In the genomic region with DNA sequence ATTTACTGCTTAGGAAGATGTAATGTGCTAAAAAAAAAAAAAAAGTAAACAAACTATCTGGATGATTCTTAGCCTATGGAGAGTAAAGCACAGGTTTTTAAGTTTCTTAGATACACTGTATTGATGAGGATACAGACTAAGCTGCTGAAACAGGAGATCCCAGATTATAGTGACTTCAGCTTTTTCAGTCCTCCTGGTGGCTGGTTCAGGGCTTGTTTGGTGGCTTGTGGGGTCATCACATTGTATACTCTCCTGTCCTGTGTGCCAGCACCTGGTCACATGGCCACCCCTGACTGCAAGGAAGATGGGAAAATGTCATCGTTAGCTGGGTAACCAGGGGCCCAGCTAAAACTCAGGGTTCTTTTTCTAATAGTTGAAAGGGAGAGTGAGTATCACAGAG, we compare ENCODE assay signal across 25 cellular contexts. TPM values are rescaled to one million over a fixed set of nuclear protein-coding genes. Genes with fewer than 3 reads are reported as not detected.
DNase-seq lines count a peak whose midpoint lies in the region; ATAC-seq and TF ChIP-seq lines count a peak whose summit lies in the region.
"Had no signal": no experiment of that assay in that cellular context is flagged by ENCODE, and none has a peak within 500 bp of the region (broad histone marks: within the 10 kb centered on the region; RNA-seq: fewer than 3 reads in every experiment).

No MANE protein-coding gene starts in this region.

- peaks cover 3% of the 10 kb centered on the region; the same call in 1 of the 2 replicates for H3K36me3 ChIP-seq in RWPE2 (ENCODE audit: low read depth)
- H3K36me3 ChIP-seq in neural progenitor cell: no peaks in the 10 kb centered on the region
- H3K36me3 ChIP-seq: HAP-1, right lobe of liver had no signal

- H3K27me3 Mint-ChIP-seq in CD14-positive monocyte (ENCODE audit: low read depth in 3 of 3): no peaks in the 10 kb centered on the region
- peaks cover 5% of the 10 kb centered on the region for H3K27me3 Mint-ChIP-seq in neural progenitor cell (ENCODE audit: insufficient read depth, low read depth)

- no peaks in the 10 kb centered on the region for H3K79me2 ChIP-seq in neural progenitor cell (ENCODE audit: low read depth)

- peak overlapping the region; percentile 14 for H3K27ac ChIP-seq in RWPE2 (ENCODE audit: poor library complexity, severe bottlenecking)
- H3K27ac ChIP-seq in neural progenitor cell: no peak overlapping the region
- H3K27ac ChIP-seq: C4-2B, right lobe of liver had no signal

- peaks cover 48% of the 10 kb centered on the region for H3K4me1 ChIP-seq in RWPE2 (ENCODE audit: insufficient read depth, poor library complexity, severe bottlenecking)
- peaks cover 9% of the 10 kb centered on the region for H3K4me1 ChIP-seq in neural progenitor cell

- no peak overlapping the region for H3K4me2 ChIP-seq in neural progenitor cell

- no peaks in the 10 kb centered on the region for H4K20me1 ChIP-seq in neural progenitor cell (ENCODE audit: low read depth)

- ATAC-seq in RWPE2 (ENCODE audit: low read depth): no peak
- no peak for ATAC-seq in GM19035 (IDR thresholded peaks at IDR 0.05; ENCODE audit: unreplicated experiment)
- ATAC-seq: activated CD4-positive, alpha-beta T cell treated with anti-CD3 and anti-CD28 coated beads for 36 hours; activated T-cell treated with anti-CD3 and anti-CD28 coated beads, Interleukin-2, amount 50 U/mL, for 4 hours; K562; right lobe of liver; Right ventricle myocardium inferior had no signal

- no peaks in the 10 kb centered on the region for H3K9me3 ChIP-seq in RWPE2 (ENCODE audit: severe bottlenecking)
- no peaks in the 10 kb centered on the region for H3K9me3 ChIP-seq in neural progenitor cell (ENCODE audit: low read depth)
- H3K9me3 ChIP-seq: HAP-1, right lobe of liver had no signal

- H3K4me1 Mint-ChIP-seq in CD14-positive monocyte (peaks cover 81% of the 10 kb centered on the region), neural progenitor cell (peaks cover 53% of the 10 kb centered on the region)
- H3K4me1 Mint-ChIP-seq: activated CD4-positive, alpha-beta T cell treated with anti-CD3 and anti-CD28 coated beads for 36 hours had no signal

- no peak overlapping the region for H3K4me3 ChIP-seq in RWPE2 (ENCODE audit: severe bottlenecking)
- no peak overlapping the region for H3K4me3 ChIP-seq in neural progenitor cell
- H3K4me3 ChIP-seq: HAP-1, K562, right lobe of liver had no signal

- no peak for DNase-seq in CD14-positive monocyte (ENCODE audit: low spot score)
- DNase-seq in RWPE2 (ENCODE audit: low spot score): no peak
- DNase-seq in ecto neural progenitor cell (ENCODE audit: low spot score): peak; percentile 29
- no peak for DNase-seq in neural progenitor cell (ENCODE audit: low spot score)
- no peak for DNase-seq in NCI-H2029 treated with DMSO at 0.1 percent for 48 hours (lab: John Stamatoyannopoulos, UW)
- DNase-seq in middle frontal gyrus (ENCODE audit: extremely low spot score, low spot score): no peak
- no peak for DNase-seq in NCI-H446 treated with DMSO at 0.1 percent for 48 hours (lab: John Stamatoyannopoulos, UW)
- DNase-seq: activated CD4-positive, alpha-beta T cell treated with anti-CD3 and anti-CD28 coated beads for 36 hours; activated naive CD4-positive, alpha-beta T cell treated with Interleukin-2 at 50 U/mL for 16 hours; activated T-cell treated with anti-CD3 and anti-CD28 coated beads, Interleukin-2, amount 50 U/mL, for 4 hours; amniotic stem cell; central memory CD4-positive, alpha-beta T cell; DMS 273 treated with DMSO at 0.1 percent for 48 hours; effector CD4-positive, alpha-beta T cell; naive B cell; NCI-H1436 treated with DMSO at 0.1 percent for 48 hours; NCI-H524; stimulated activated CD8-positive, alpha-beta memory T cell treated with anti-CD3 and anti-CD28 coated beads, Interleukin-4, amount 100 ng/mL, for 48 hours; T-helper 1 cell had no signal

- peaks cover 35 to 41% of the 10 kb centered on the region in 2 donors for H3K36me3 Mint-ChIP-seq in CD14-positive monocyte
- H3K36me3 Mint-ChIP-seq in neural progenitor cell: no peaks in the 10 kb centered on the region
- H3K36me3 Mint-ChIP-seq: naive B cell had no signal

- H3K9me3 Mint-ChIP-seq in CD14-positive monocyte: peaks cover 0 to 2% (median 0%) of the 10 kb centered on the region in 7 donors
- H3K9me3 Mint-ChIP-seq in neural progenitor cell: no peaks in the 10 kb centered on the region
- H3K9me3 Mint-ChIP-seq: activated T-cell treated with anti-CD3 and anti-CD28 coated beads, Interleukin-2, amount 50 U/mL, for 4 hours; naive B cell had no signal

- H3K4me3 Mint-ChIP-seq in CD14-positive monocyte: no peak overlapping the region
- no peak overlapping the region for H3K4me3 Mint-ChIP-seq in neural progenitor cell
- H3K4me3 Mint-ChIP-seq: activated CD4-positive, alpha-beta T cell treated with anti-CD3 and anti-CD28 coated beads for 36 hours; activated T-cell treated with anti-CD3 and anti-CD28 coated beads, Interleukin-2, amount 50 U/mL, for 4 hours; naive B cell had no signal

- TF ChIP-seq CTCF in CD14-positive monocyte (IDR thresholded peaks at IDR 0.05): no peak
- no peak for TF ChIP-seq CTCF in RWPE2 (IDR thresholded peaks at IDR 0.05; ENCODE audit: poor library complexity, severe bottlenecking)
- peak; percentile 4 for TF ChIP-seq CTCF in neural progenitor cell (IDR thresholded peaks at IDR 0.05)

- H3K27ac Mint-ChIP-seq in CD14-positive monocyte (peak overlapping the region; percentile 93 to 99 (median 98)), neural progenitor cell (peak overlapping the region; percentile 64)
- H3K27ac Mint-ChIP-seq: activated CD4-positive, alpha-beta T cell treated with anti-CD3 and anti-CD28 coated beads for 36 hours had no signal

- intact Hi-C loops in CD14-positive monocyte (cut with micrococcal nuclease): loop anchor here in 1 of 2 donors (2.0 kb wide), 1 partner anchor 31 kb away; no protein-coding TSS in a partner anchor

- H2AFZ ChIP-seq in neural progenitor cell (replicated peaks): no peak overlapping the region

- no peak overlapping the region for H3K9ac ChIP-seq in neural progenitor cell

- H3K27me3 ChIP-seq in RWPE2 (ENCODE audit: insufficient read depth, poor library complexity, severe bottlenecking) (no peaks in the 10 kb centered on the region), neural progenitor cell (no peaks in the 10 kb centered on the region)
- H3K27me3 ChIP-seq: right lobe of liver had no signal

- H3F3A ChIP-seq in neural progenitor cell (ENCODE audit: low read depth): no peaks in the 10 kb centered on the region

RNA-seq across cellular contexts. Expression of a gene that starts 31.4 kb away (rescaled TPM):
- polyA plus RNA-seq in CD14-positive monocyte: 100 to 1,000 TPM; 348 to 367 TPM
- 4.6 and 5.0 TPM in 2 replicates for total RNA-seq in neural progenitor cell (ENCODE audit: low replicate concordance)
